8 cellular contexts compared by ENCODE assay signal in the genomic region with DNA sequence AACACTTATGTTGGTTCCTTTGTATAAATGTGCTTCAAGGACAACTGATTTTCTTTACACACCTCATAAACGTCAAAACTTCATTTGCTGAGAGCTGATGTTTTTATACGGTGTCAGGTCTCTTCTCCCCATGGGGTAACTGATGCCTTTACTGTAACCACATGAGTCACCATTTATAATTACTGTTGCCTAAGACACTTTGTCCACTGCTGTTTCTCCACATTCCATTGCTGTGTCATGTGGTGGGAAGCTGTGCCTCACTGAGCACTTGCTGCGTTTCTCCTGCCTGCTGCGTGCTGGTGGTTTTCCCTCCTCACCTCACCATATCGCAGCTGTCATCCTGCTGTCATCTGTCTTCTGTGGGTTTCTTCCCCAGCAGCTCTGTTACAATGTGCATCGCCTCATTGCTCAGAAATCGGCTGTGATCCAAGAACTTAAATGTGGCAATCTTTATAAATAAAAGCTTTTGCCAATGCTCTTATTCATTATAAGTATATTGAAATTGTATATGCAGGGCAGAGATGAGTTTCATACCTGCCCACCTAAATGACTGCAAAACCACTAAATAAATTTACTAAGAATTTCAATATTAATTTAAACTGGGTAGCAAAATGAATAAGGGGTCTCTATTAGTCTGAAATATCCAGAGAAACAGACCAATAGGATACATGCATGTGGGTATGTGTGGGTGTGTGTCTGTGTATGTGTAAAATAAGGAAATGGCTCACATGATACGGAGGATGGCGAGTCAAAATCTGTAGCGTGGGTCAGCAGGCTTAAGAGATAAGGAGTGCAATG.
DNase-seq lines count a peak whose midpoint lies in the region; ATAC-seq and TF ChIP-seq lines count a peak whose summit lies in the region.

No MANE protein-coding gene starts in this region.

- ATAC-seq in HCT116: peak; percentile 99
- ATAC-seq in RWPE2 (ENCODE audit: low read depth): peak; percentile 99
- no peak for ATAC-seq in HG02840 (IDR thresholded peaks at IDR 0.05; ENCODE audit: low FRiP score, unreplicated experiment)
- ATAC-seq in activated CD8-positive, alpha-beta T cell treated with anti-CD3 and anti-CD28 coated beads for 36 hours: no peak

- no peak for TF ChIP-seq RAD21 in HCT116 (IDR thresholded peaks at IDR 0.05; ENCODE audit: low read depth)

- RAD21 ChIA-PET in HCT116 (lab: Charles Lee; ENCODE audit: low non-redundant PET in 1 of 2, low total read pairs in 2 of 2, uncharacterized antibody in 2 of 2, unreplicated experiment in 2 of 2): no interaction called here

- no peaks in the 10 kb centered on the region for H4K20me1 ChIP-seq in HCT116 (ENCODE audit: insufficient read depth)

- H3K36me3 ChIP-seq in HCT116 (ENCODE audit: control insufficient read depth in 1 of 2, insufficient read depth in 2 of 2, low read length in 2 of 2) (no peaks in the 10 kb centered on the region), RWPE2 (ENCODE audit: low read depth) (no peaks in the 10 kb centered on the region)

- no peak overlapping the region for H3K4me3 Mint-ChIP-seq in activated CD8-positive, alpha-beta T cell treated with anti-CD3 and anti-CD28 coated beads for 36 hours

- no peaks in the 10 kb centered on the region for H3K36me3 Mint-ChIP-seq in activated CD8-positive, alpha-beta T cell treated with anti-CD3 and anti-CD28 coated beads for 36 hours (ENCODE audit: low read depth)

- TF ChIP-seq POLR2A in HCT116 (IDR thresholded peaks at IDR 0.05; ENCODE audit: borderline replicate concordance, extremely low read depth, insufficient read depth, insufficient read length): no peak

- H3K9me2 ChIP-seq in HCT116 (ENCODE audit: insufficient read depth): no peaks in the 10 kb centered on the region

- H3K9me3 ChIP-seq in HCT116 (ENCODE audit: control insufficient read depth in 1 of 2, insufficient read depth in 1 of 2, low read depth in 1 of 2, low read length in 2 of 2): no peaks in the 10 kb centered on the region
- no peaks in the 10 kb centered on the region for H3K9me3 ChIP-seq in RWPE2 (ENCODE audit: severe bottlenecking)

- H3K79me2 ChIP-seq in HCT116 (ENCODE audit: insufficient read depth, low read length): no peaks in the 10 kb centered on the region

- no TSS peak for BruUV-seq in HCT116 (replicated peaks; lab: Mats Ljungman, UMichigan)

- no peaks in the 10 kb centered on the region for H3K27me3 Mint-ChIP-seq in activated CD8-positive, alpha-beta T cell treated with anti-CD3 and anti-CD28 coated beads for 36 hours

- intact Hi-C loops in HCT116 (cut with micrococcal nuclease): no loop called here
- intact Hi-C loops in activated CD8-positive, alpha-beta T cell treated with anti-CD3 and anti-CD28 coated beads for 36 hours (cut with micrococcal nuclease): no loop called here

- CTCF ChIA-PET in HCT116 (lab: Charles Lee): no interaction called here
- CTCF ChIA-PET in activated CD8-positive, alpha-beta T cell treated with anti-CD3 and anti-CD28 coated beads for 36 hours (lab: Charles Lee): no interaction called here

- no peak overlapping the region for H2AFZ ChIP-seq in HCT116 (ENCODE audit: low read depth, low read length, poor library complexity, severe bottlenecking)

- peak overlapping the region; percentile 37 for H3K4me2 ChIP-seq in HCT116 (ENCODE audit: low read length)

- H3K27ac ChIP-seq in HCT116 (ENCODE audit: low read depth, low read length) (no peak overlapping the region), RWPE2 (ENCODE audit: poor library complexity, severe bottlenecking) (peak overlapping the region; percentile 32)

- POLR2A ChIA-PET in HCT116 (lab: Charles Lee): no interaction called here
- POLR2A ChIA-PET in activated CD8-positive, alpha-beta T cell treated with anti-CD3 and anti-CD28 coated beads for 36 hours (lab: Charles Lee): no interaction called here

- no peaks in the 10 kb centered on the region for H3K27me3 ChIP-seq in HCT116 (ENCODE audit: insufficient read depth, low read length)
- no peaks in the 10 kb centered on the region for H3K27me3 ChIP-seq in RWPE2 (ENCODE audit: insufficient read depth, poor library complexity, severe bottlenecking)

- H3K4me1 Mint-ChIP-seq in activated CD8-positive, alpha-beta T cell treated with anti-CD3 and anti-CD28 coated beads for 36 hours (ENCODE audit: low read depth): no peaks in the 10 kb centered on the region

- no peak overlapping the region for H3K9ac ChIP-seq in HCT116 (ENCODE audit: low read length)

- H3K4me3 ChIP-seq in HCT116 (replicated peaks in 1 of 2; ENCODE audit: low read depth in 1 of 2, low read length in 2 of 2) (no peak overlapping the region), RWPE2 (ENCODE audit: severe bottlenecking) (no peak overlapping the region)

- TF ChIP-seq CTCF in HCT116 (IDR thresholded peaks at IDR 0.05 in 2 of 3, conservative IDR thresholded peaks at IDR 0.05 in 1 of 3; ENCODE audit: borderline replicate concordance in 1 of 3, insufficient read depth in 1 of 3, low read depth in 2 of 3, low read length in 2 of 3): no peak
- TF ChIP-seq CTCF in RWPE2 (IDR thresholded peaks at IDR 0.05; ENCODE audit: poor library complexity, severe bottlenecking): no peak
- no peak for TF ChIP-seq CTCF in activated CD8-positive, alpha-beta T cell treated with anti-CD3 and anti-CD28 coated beads for 36 hours (IDR thresholded peaks at IDR 0.05)

- H3K27ac Mint-ChIP-seq in activated CD8-positive, alpha-beta T cell treated with anti-CD3 and anti-CD28 coated beads for 36 hours: no peak overlapping the region

- no peaks in the 10 kb centered on the region for H3K9me3 Mint-ChIP-seq in activated CD8-positive, alpha-beta T cell treated with anti-CD3 and anti-CD28 coated beads for 36 hours

- DNase-seq in AG08395 (ENCODE audit: low spot score): peak; percentile 62
- DNase-seq in HCT116 (ENCODE audit: low read depth, low spot score): peak; percentile 75
- peak; percentile 88 for DNase-seq in RWPE2 (ENCODE audit: low spot score)
- peak; percentile 99 for DNase-seq in glomerular visceral epithelial cell (ENCODE audit: extremely low spot score)
- DNase-seq in NK-92 treated with Interleukin-12 subunit alpha and Interleukin-12 subunit beta, amount 100 ng/mL, for 24 hours (lab: John Stamatoyannopoulos, UW): no peak
- no peak for DNase-seq in activated CD8-positive, alpha-beta T cell treated with anti-CD3 and anti-CD28 coated beads for 36 hours
- DNase-seq in occipital lobe (lab: John Stamatoyannopoulos, UW): no peak

- H3K4me1 ChIP-seq in HCT116 (ENCODE audit: control insufficient read depth in 1 of 2, insufficient read depth in 2 of 2, low read length in 2 of 2): peaks cover 4 to 12% of the 10 kb centered on the region in 2 experiments
- peaks cover 10% of the 10 kb centered on the region for H3K4me1 ChIP-seq in RWPE2 (ENCODE audit: insufficient read depth, poor library complexity, severe bottlenecking)

TF ChIP-seq in HCT116, 20 proteins besides CTCF, POLR2A, EP300 and RAD21 (continues in another document):
- TF ChIP-seq SRF (IDR thresholded peaks at IDR 0.05; ENCODE audit: low read depth) (no peak), SP1 (IDR thresholded peaks at IDR 0.05; ENCODE audit: low read depth) (peak; percentile 78), POLR2AphosphoS5 (IDR thresholded peaks at IDR 0.05; ENCODE audit: low read depth, low read length) (no peak), ZBTB33 (IDR thresholded peaks at IDR 0.05; ENCODE audit: extremely low read depth, insufficient replicate concordance, low read length) (no peak), EZH2 (IDR thresholded peaks at IDR 0.05) (no peak), FOSL1 (IDR thresholded peaks at IDR 0.05; ENCODE audit: low read depth) (peak; percentile 67), TCF7L2 (IDR thresholded peaks at IDR 0.05; ENCODE audit: borderline replicate concordance, extremely low read depth, insufficient read depth, insufficient read length) (peak; percentile 92), SIN3A (IDR thresholded peaks at IDR 0.05; ENCODE audit: low read depth) (peak; percentile 63; the same call in 1 of the 2 replicates), YY1 (IDR thresholded peaks at IDR 0.05; ENCODE audit: extremely low read depth, insufficient replicate concordance, low read depth, low read length) (no peak)
- TF ChIP-seq, protein P1, sequence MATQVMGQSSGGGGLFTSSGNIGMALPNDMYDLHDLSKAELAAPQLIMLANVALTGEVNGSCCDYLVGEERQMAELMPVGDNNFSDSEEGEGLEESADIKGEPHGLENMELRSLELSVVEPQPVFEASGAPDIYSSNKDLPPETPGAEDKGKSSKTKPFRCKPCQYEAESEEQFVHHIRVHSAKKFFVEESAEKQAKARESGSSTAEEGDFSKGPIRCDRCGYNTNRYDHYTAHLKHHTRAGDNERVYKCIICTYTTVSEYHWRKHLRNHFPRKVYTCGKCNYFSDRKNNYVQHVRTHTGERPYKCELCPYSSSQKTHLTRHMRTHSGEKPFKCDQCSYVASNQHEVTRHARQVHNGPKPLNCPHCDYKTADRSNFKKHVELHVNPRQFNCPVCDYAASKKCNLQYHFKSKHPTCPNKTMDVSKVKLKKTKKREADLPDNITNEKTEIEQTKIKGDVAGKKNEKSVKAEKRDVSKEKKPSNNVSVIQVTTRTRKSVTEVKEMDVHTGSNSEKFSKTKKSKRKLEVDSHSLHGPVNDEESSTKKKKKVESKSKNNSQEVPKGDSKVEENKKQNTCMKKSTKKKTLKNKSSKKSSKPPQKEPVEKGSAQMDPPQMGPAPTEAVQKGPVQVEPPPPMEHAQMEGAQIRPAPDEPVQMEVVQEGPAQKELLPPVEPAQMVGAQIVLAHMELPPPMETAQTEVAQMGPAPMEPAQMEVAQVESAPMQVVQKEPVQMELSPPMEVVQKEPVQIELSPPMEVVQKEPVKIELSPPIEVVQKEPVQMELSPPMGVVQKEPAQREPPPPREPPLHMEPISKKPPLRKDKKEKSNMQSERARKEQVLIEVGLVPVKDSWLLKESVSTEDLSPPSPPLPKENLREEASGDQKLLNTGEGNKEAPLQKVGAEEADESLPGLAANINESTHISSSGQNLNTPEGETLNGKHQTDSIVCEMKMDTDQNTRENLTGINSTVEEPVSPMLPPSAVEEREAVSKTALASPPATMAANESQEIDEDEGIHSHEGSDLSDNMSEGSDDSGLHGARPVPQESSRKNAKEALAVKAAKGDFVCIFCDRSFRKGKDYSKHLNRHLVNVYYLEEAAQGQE (IDR thresholded peaks at IDR 0.05; ENCODE audit: low read depth): no peak

Comparison
In these comparisons a context has a peak if more than half of its experiments do, and no peak if none do; other contexts are left out.
1. DNase-seq: peak in AG08395 (single experiment), HCT116 (single experiment), RWPE2 (single experiment) and glomerular visceral epithelial cell (single experiment); none in NK-92 treated with Interleukin-12 subunit alpha and Interleukin-12 subunit beta, amount 100 ng/mL, for 24 hours (single experiment), activated CD8-positive, alpha-beta T cell treated with anti-CD3 and anti-CD28 coated beads for 36 hours (single experiment) and occipital lobe (single experiment).
2. ATAC-seq: peak in HCT116 (single experiment) and RWPE2 (single experiment); none in HG02840 (single experiment) and activated CD8-positive, alpha-beta T cell treated with anti-CD3 and anti-CD28 coated beads for 36 hours (single experiment).